Comparison of ENCODE assay signal across 17 cellular contexts in the genomic region with DNA sequence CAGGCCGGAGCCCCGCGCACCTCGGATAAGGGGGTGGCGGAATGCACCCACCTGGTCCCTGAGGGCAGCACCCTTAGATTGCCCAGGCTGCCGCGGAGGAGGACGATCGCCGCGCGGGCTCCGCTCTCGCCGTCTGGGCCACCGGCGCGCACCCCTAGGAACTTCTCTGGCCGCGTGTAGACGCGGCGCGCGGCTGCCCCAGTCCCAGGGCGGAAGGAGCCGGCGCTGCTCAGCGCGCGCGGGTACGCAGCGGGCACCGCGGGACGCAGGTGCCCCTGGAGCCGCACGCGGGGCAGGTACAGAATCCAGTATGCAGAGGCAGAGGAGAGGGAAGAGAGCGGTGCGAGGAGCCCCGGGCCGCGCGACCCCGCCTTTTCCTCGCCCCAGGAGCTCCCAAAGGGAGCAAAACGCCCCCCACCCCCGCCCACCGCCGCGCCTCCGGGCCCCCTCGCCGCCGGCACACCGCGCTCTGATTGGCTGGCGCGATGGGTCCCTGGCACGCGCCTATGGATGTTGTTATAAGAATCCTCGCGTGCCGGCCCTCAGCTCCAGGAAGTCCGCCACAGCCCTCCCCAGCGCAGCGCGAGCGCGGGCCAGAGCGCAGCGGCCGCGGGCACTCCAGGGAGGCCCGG. TPM values are rescaled to one million over a fixed set of nuclear protein-coding genes. Genes with fewer than 3 reads are reported as not detected.
DNase-seq lines count a peak whose midpoint lies in the region; ATAC-seq, FAIRE-seq and TF ChIP-seq lines count a peak whose summit lies in the region.
"Had no signal": no experiment of that assay in that cellular context is flagged by ENCODE, and none has a peak within 500 bp of the region (broad histone marks: within the 10 kb centered on the region; RNA-seq: fewer than 3 reads in every experiment).

A gene with protein sequence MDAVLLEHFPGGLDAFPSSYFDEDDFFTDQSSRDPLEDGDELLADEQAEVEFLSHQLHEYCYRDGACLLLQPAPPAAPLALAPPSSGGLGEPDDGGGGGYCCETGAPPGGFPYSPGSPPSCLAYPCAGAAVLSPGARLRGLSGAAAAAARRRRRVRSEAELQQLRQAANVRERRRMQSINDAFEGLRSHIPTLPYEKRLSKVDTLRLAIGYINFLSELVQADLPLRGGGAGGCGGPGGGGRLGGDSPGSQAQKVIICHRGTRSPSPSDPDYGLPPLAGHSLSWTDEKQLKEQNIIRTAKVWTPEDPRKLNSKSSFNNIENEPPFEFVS (plus strand): TSS at position 549 of the 632 bp plus-strand sequence. CDS start 219 bp downstream, outside the sequence.

- H3K18ac ChIP-seq in H1 (ENCODE audit: extremely low read depth, low read length), result no peak within 1 kb of the TSS; the same call in 1 of the 2 replicates

- H3K4me1 ChIP-seq in HUES6 (ENCODE audit: control insufficient read depth, insufficient read depth, low read length), result peaks cover 19% of the 10 kb centered on the region; the same call in 1 of the 2 replicates
- H3K4me1 ChIP-seq in H1 (replicated peaks in 1 of 4; ENCODE audit: control insufficient read depth in 3 of 4, insufficient read depth in 4 of 4, low read length in 3 of 4), result peaks cover 5 to 15% (median 11%) of the 10 kb centered on the region in 4 experiments
- H3K4me1 ChIP-seq: BE2C, parathyroid adenoma had no signal

- H4K5ac ChIP-seq in H1 (ENCODE audit: insufficient read length, low read depth, low read length), result no peak within 1 kb of the TSS

- no peak within 1 kb of the TSS for H3K4ac ChIP-seq in H1 (replicated peaks; ENCODE audit: insufficient read length, low read depth, low read length)

- peaks cover 6% of the 10 kb centered on the region for H3K36me3 Mint-ChIP-seq in activated T-helper 17 cell treated with anti-CD3 and anti-CD28 coated beads, Interleukin-2, amount 50 U/mL, for 72 hours (ENCODE audit: low read depth)

- no peaks in the 10 kb centered on the region for H3K79me1 ChIP-seq in H1 (ENCODE audit: low read depth, low read length)

- H3K27ac ChIP-seq in HUES6 (ENCODE audit: low read depth, low read length) (no peak within 1 kb of the TSS), H1 (ENCODE audit: low read depth, low read length) (no peak within 1 kb of the TSS), neural cell (ENCODE audit: low read length) (no peak within 1 kb of the TSS)
- H3K27ac ChIP-seq: HL-60, parathyroid adenoma, thoracic aorta had no signal

- H3K9ac ChIP-seq in HUES6 (ENCODE audit: low read length) (no peak within 1 kb of the TSS), H1 (replicated peaks in 1 of 4; ENCODE audit: extremely low read depth in 1 of 4, low read depth in 3 of 4, low read length in 3 of 4) (no peak within 1 kb of the TSS), neural cell (ENCODE audit: low read length) (no peak within 1 kb of the TSS)
- H3K9ac ChIP-seq: parathyroid adenoma had no signal

- no peak for ATAC-seq in activated T-helper 17 cell treated with anti-CD3 and anti-CD28 coated beads, Interleukin-2, amount 50 U/mL, for 72 hours (replicated peaks)
- no peak for ATAC-seq in HG03159 (IDR thresholded peaks at IDR 0.05; ENCODE audit: unreplicated experiment)
- ATAC-seq in GM18868 (IDR thresholded peaks at IDR 0.05; ENCODE audit: unreplicated experiment), result no peak

- DNase-seq in D341Med (ENCODE audit: low spot score) (peak; percentile 50), H1 (ENCODE audit: low read depth in 1 of 2, low spot score in 2 of 2) (peak in 1 of 2 experiments; percentile 60), NCI-H345 (lab: John Stamatoyannopoulos, UW) (no peak)
- DNase-seq: BE2C; DMS79 treated with DMSO at 0.1 percent for 48 hours; effector CD4-positive, alpha-beta T cell; immature natural killer cell; Kasumi-1 had no signal

- H3K9me3 ChIP-seq in HUES6 (ENCODE audit: control insufficient read depth, insufficient read depth, low read depth, low read length), result no peaks in the 10 kb centered on the region
- no peaks in the 10 kb centered on the region for H3K9me3 ChIP-seq in H1 (ENCODE audit: insufficient read depth in 2 of 2, low read depth in 1 of 2, low read length in 1 of 2)
- H3K9me3 ChIP-seq in neural cell (ENCODE audit: low read length), result no peaks in the 10 kb centered on the region
- H3K9me3 ChIP-seq: BE2C, thoracic aorta had no signal

- POLR2A ChIA-PET in H1 (lab: Charles Lee; ENCODE audit: partially characterized antibody), result no interaction called here

- TF ChIP-seq EP300 in H1 (IDR thresholded peaks at IDR 0.05; ENCODE audit: borderline replicate concordance in 1 of 2, low read depth in 2 of 2, low read length in 2 of 2) (no peak), neural cell (conservative IDR thresholded peaks at IDR 0.05; ENCODE audit: poor library complexity, severe bottlenecking) (no peak)

- H3K4me2 ChIP-seq in H1 (ENCODE audit: insufficient read depth in 1 of 2, low read depth in 2 of 2, low read length in 2 of 2) (peak within 1 kb of the TSS; percentile 65 to 76), neural cell (ENCODE audit: low read length) (no peak within 1 kb of the TSS)

- H3K56ac ChIP-seq in H1 (replicated peaks; ENCODE audit: insufficient read length, low read depth, low read length), result no peak within 1 kb of the TSS

- H2AFZ ChIP-seq in H1 (ENCODE audit: low read length) (peak within 1 kb of the TSS; percentile 65; the same call in 1 of the 2 replicates), neural cell (ENCODE audit: low read depth, low read length) (no peak within 1 kb of the TSS)
- H2AFZ ChIP-seq: parathyroid adenoma had no signal

- H4K91ac ChIP-seq in H1 (replicated peaks; ENCODE audit: insufficient read length, low read length), result no peak within 1 kb of the TSS

- H3K9me2 ChIP-seq in neural cell (ENCODE audit: insufficient read depth, low read length), result no peaks in the 10 kb centered on the region

- no peak for TF ChIP-seq CTCF in H1 (IDR thresholded peaks at IDR 0.05; ENCODE audit: control extremely low read depth in 1 of 3, insufficient read depth in 1 of 3, low read depth in 1 of 3, low read length in 3 of 3)
- no peak for TF ChIP-seq CTCF in neural cell (IDR thresholded peaks at IDR 0.05; ENCODE audit: poor library complexity, severe bottlenecking)

- no peak for FAIRE-seq in H1 (lab: Jason Lieb, UNC)

- no peaks in the 10 kb centered on the region for H3K9me3 Mint-ChIP-seq in activated T-helper 17 cell treated with anti-CD3 and anti-CD28 coated beads, Interleukin-2, amount 50 U/mL, for 72 hours
- H3K9me3 Mint-ChIP-seq: immature natural killer cell had no signal

- CTCF ChIA-PET in H1 (lab: Charles Lee; ENCODE audit: partially characterized antibody), result interaction anchor here (0.5 to 1.9 kb wide), 6 partner anchors 14 to 102 kb away, joined by 3 to 9 read pairs (median 4); no protein-coding TSS in a partner anchor

- H2BK12ac ChIP-seq in H1 (ENCODE audit: low read depth, low read length), result no peak within 1 kb of the TSS; the same call in 1 of the 2 replicates

- H3K79me2 ChIP-seq in H1 (ENCODE audit: control insufficient read depth in 1 of 2, insufficient read depth in 2 of 2, low read length in 2 of 2) (no peaks in the 10 kb centered on the region), neural cell (replicated peaks; ENCODE audit: insufficient read depth, low read length) (no peaks in the 10 kb centered on the region)
- H3K79me2 ChIP-seq: parathyroid adenoma had no signal

- H2BK120ac ChIP-seq in H1 (replicated peaks; ENCODE audit: low read depth, low read length), result no peak within 1 kb of the TSS

- peak within 1 kb of the TSS; percentile 82 for H4K8ac ChIP-seq in H1 (ENCODE audit: extremely low read depth, insufficient read depth, low read length)

- H3K23me2 ChIP-seq in H1 (ENCODE audit: low read depth, low read length), result peaks cover 5% of the 10 kb centered on the region; the same call in 1 of the 2 replicates

- H4K20me1 ChIP-seq in H1 (replicated peaks in 1 of 2; ENCODE audit: control insufficient read depth in 1 of 2, insufficient read depth in 2 of 2, low read length in 2 of 2), result peaks cover 11 to 29% of the 10 kb centered on the region in 2 experiments
- no peaks in the 10 kb centered on the region for H4K20me1 ChIP-seq in neural cell (ENCODE audit: insufficient read depth)

- H3K4me3 Mint-ChIP-seq in activated T-helper 17 cell treated with anti-CD3 and anti-CD28 coated beads, Interleukin-2, amount 50 U/mL, for 72 hours, result no peak within 1 kb of the TSS
- H3K4me3 Mint-ChIP-seq: immature natural killer cell had no signal

- no peak within 1 kb of the TSS for H2AK5ac ChIP-seq in H1 (ENCODE audit: low read depth, low read length)

- no peak within 1 kb of the TSS for H2BK15ac ChIP-seq in H1 (ENCODE audit: low read length)

- H3K27me3 Mint-ChIP-seq in activated T-helper 17 cell treated with anti-CD3 and anti-CD28 coated beads, Interleukin-2, amount 50 U/mL, for 72 hours, result peaks cover 58% of the 10 kb centered on the region

- H3K14ac ChIP-seq in H1 (ENCODE audit: insufficient read length), result no peak within 1 kb of the TSS

- H3K36me3 ChIP-seq in HUES6 (ENCODE audit: control insufficient read depth, insufficient read depth, low read length) (no peaks in the 10 kb centered on the region), H1 (ENCODE audit: control insufficient read depth in 2 of 4, insufficient read depth in 4 of 4, low read length in 3 of 4) (peaks cover 0 to 13% (median 0%) of the 10 kb centered on the region in 4 experiments; a peak in 1 of 8 replicates), neural cell (ENCODE audit: insufficient read depth, low read length) (no peaks in the 10 kb centered on the region)
- H3K36me3 ChIP-seq: BE2C, thoracic aorta had no signal

- no peak within 1 kb of the TSS for H3K27ac Mint-ChIP-seq in activated T-helper 17 cell treated with anti-CD3 and anti-CD28 coated beads, Interleukin-2, amount 50 U/mL, for 72 hours
- H3K27ac Mint-ChIP-seq: immature natural killer cell had no signal

- H3K27me3 ChIP-seq in HUES6 (ENCODE audit: control insufficient read depth, insufficient read depth, low read length), result peaks cover 99% of the 10 kb centered on the region
- H3K27me3 ChIP-seq in H1 (replicated peaks in 1 of 4; ENCODE audit: control insufficient read depth in 3 of 4, extremely low read depth in 1 of 4, insufficient read depth in 3 of 4, low read length in 3 of 4), result peaks cover 95 to 100% (median 99%) of the 10 kb centered on the region in 4 experiments
- H3K27me3 ChIP-seq in neural cell (ENCODE audit: insufficient read depth, low read depth, low read length), result peaks cover 98% of the 10 kb centered on the region

- peak within 1 kb of the TSS; percentile 41 for H3K4me3 ChIP-seq in HUES6 (ENCODE audit: low read depth, low read length)
- peak within 1 kb of the TSS; percentile 17 to 54 (median 25); a peak in 7 of 8 replicates for H3K4me3 ChIP-seq in H1 (ENCODE audit: extremely low read depth in 1 of 4, insufficient read depth in 2 of 4, low read depth in 3 of 4, low read length in 4 of 4)
- peak within 1 kb of the TSS; percentile 52 for H3K4me3 ChIP-seq in neural cell (ENCODE audit: low read length)
- H3K4me3 ChIP-seq: thoracic aorta had no signal

- 1% methylated on average over 38 of the region's 77 CpGs; no CpG with 5 or more reads in 1 of the 2 experiments for WGBS in H1 (ENCODE audit: extremely low coverage in 1 of 2, insufficient coverage in 1 of 2, insufficient read length in 1 of 2, insufficient replicate concordance in 2 of 2, low coverage in 1 of 2, low lambda C conversion rate in 2 of 2, missing lambda C conversion rate in 1 of 2), 2 experiments

- no peaks in the 10 kb centered on the region for H3F3A ChIP-seq in neural cell (ENCODE audit: insufficient read depth, low read length, poor library complexity, severe bottlenecking)

- no peak within 1 kb of the TSS for H3K23ac ChIP-seq in H1 (ENCODE audit: insufficient read length)

- no peak within 1 kb of the TSS for H2BK20ac ChIP-seq in H1 (ENCODE audit: low read length)

- TF ChIP-seq RAD21 in H1 (IDR thresholded peaks at IDR 0.05 in 1 of 2, conservative IDR thresholded peaks at IDR 0.05 in 1 of 2; ENCODE audit: low read depth in 2 of 2, low read length in 2 of 2), result no peak
- TF ChIP-seq RAD21 in neural cell (conservative IDR thresholded peaks at IDR 0.05), result no peak

- no peaks in the 10 kb centered on the region for H3K4me1 Mint-ChIP-seq in activated T-helper 17 cell treated with anti-CD3 and anti-CD28 coated beads, Interleukin-2, amount 50 U/mL, for 72 hours
- H3K4me1 Mint-ChIP-seq: immature natural killer cell had no signal

- H2BK5ac ChIP-seq in H1 (ENCODE audit: low read depth, low read length), result no peak within 1 kb of the TSS

- no peak for TF ChIP-seq POLR2A in H1 (IDR thresholded peaks at IDR 0.05; ENCODE audit: control extremely low read depth in 1 of 2, low read depth in 2 of 2, low read length in 2 of 2)

RNA-seq across cellular contexts. Expression of the gene that starts here (rescaled TPM):
- not detected in 2 replicates for total RNA-seq in H1 (2021; fragmentation: NEBNext Ultra II Directional; extraction: Animal tissue kit (Norgen Biotek cat#: 25700))
- polyA plus RNA-seq in H1 (2011; rRNA removed) (not detected in 2 replicates), neural cell (not detected in 2 replicates)
- not detected for polyA plus RNA-seq in H1 (2011; cell fraction: cytosol; rRNA removed)
- polyA plus RNA-seq in H1 (2011; cell fraction: nucleus; rRNA removed), result not detected
- polyA plus RNA-seq in H1 (2012, experiment 1 of 2), result not detected in 4 replicates
- polyA plus RNA-seq in H1 (2012, experiment 2 of 2), result not detected
- not detected for polyA plus RNA-seq in H1 (2013, experiment 1 of 2)
- not detected for polyA plus RNA-seq in H1 (2013, experiment 2 of 2)
- polyA minus RNA-seq in H1 (2011; rRNA and poly(A)+ RNA removed), result not detected in 2 replicates
- polyA minus RNA-seq in H1 (2011; cell fraction: cytosol; rRNA and poly(A)+ RNA removed), result not detected
- polyA minus RNA-seq in H1 (2011; cell fraction: nucleus; rRNA and poly(A)+ RNA removed), result not detected
- not detected in 2 replicates for polyA minus RNA-seq in neural cell
- total RNA-seq in activated T-helper 17 cell treated with anti-CD3 and anti-CD28 coated beads, Interleukin-2, amount 50 U/mL, for 72 hours, result not detected
- total RNA-seq: mesenteric fat pad, thoracic aorta had no signal
- polyA plus RNA-seq: immature natural killer cell had no signal
